Comparison of ENCODE assay signal across 34 cellular contexts in the genomic region with DNA sequence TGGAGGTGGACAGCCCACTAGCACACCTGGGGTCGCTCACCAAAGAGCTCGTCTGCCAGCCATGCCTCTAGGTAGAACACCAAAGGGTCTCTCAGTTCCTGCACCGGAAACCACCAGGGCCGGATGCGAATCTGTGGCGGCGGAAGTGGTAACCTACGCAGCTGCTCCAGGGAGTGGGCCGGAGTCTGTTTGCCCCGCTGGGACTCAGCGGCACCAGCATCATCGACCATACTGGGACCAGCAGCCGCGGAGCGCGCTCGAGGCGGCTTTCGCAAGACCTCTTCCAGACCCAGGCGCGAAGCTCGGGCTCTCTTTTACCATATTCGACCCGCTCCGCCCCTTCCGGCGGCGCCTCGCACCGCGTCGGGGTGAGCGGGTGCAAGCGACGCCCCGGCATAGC. TPM values are rescaled to one million over a fixed set of nuclear protein-coding genes. Genes with fewer than 3 reads are reported as not detected.
"Had no signal": no experiment of that assay in that cellular context is flagged by ENCODE, and none has a peak within 500 bp of the region (broad histone marks: within the 10 kb centered on the region; RNA-seq: fewer than 3 reads in every experiment).

A gene (minus strand): TSS at position 335 of the 400 bp plus-strand sequence. CDS start 105 bp downstream, at position 230.

- H3K4me1 Mint-ChIP-seq: naive thymus-derived CD8-positive, alpha-beta T cell; nephron progenitor cell; stimulated activated effector memory CD8-positive, alpha-beta T cell treated with anti-CD3 and anti-CD28 coated beads, Interleukin-12 subunit alpha, Interleukin-12 subunit beta, amount 100 ng/mL, for 72 hours had no signal

- H3K27ac ChIP-seq: coronary artery, esophagus muscularis mucosa, foreskin keratinocyte, gastroesophageal sphincter, heart left ventricle, hepatocyte, ovary, psoas muscle, sigmoid colon, stomach, tibial artery had no signal

- H3K4me3 ChIP-seq: coronary artery, esophagus muscularis mucosa, gastroesophageal sphincter, heart left ventricle, hepatocyte, ovary, psoas muscle, sigmoid colon, stomach, tibial artery had no signal

- H3K4me3 Mint-ChIP-seq: nephron progenitor cell; stimulated activated effector memory CD8-positive, alpha-beta T cell treated with anti-CD3 and anti-CD28 coated beads, Interleukin-12 subunit alpha, Interleukin-12 subunit beta, amount 100 ng/mL, for 72 hours; type B pancreatic cell had no signal

- H3K36me3 ChIP-seq: esophagus muscularis mucosa, gastroesophageal sphincter, heart left ventricle, ovary, sigmoid colon, stomach, tibial artery had no signal

- H3K27me3 Mint-ChIP-seq: type B pancreatic cell had no signal

- H3K4me2 ChIP-seq: hepatocyte had no signal

- H3K4me1 ChIP-seq: esophagus muscularis mucosa, foreskin keratinocyte, gastroesophageal sphincter, heart left ventricle, psoas muscle, sigmoid colon, stomach, tibial artery had no signal

- H3K9me3 Mint-ChIP-seq: stimulated activated effector memory CD8-positive, alpha-beta T cell treated with anti-CD3 and anti-CD28 coated beads, Interleukin-12 subunit alpha, Interleukin-12 subunit beta, amount 100 ng/mL, for 72 hours; type B pancreatic cell had no signal

- DNase-seq: dermis blood vessel endothelial cell; effector memory CD4-positive, alpha-beta T cell; foreskin keratinocyte; heart left ventricle; kidney; naive thymus-derived CD8-positive, alpha-beta T cell; nephron progenitor cell; occipital lobe; ovary; psoas muscle; right cardiac atrium; sigmoid colon; stimulated activated CD4-positive, alpha-beta T cell treated with anti-CD3 and anti-CD28 coated beads, Interleukin-2, amount 100 ng/mL, for 24 hours; stimulated activated CD4-positive, alpha-beta T cell treated with anti-CD3 and anti-CD28 coated beads, Interleukin-4, amount 100 ng/mL, for 24 hours; stimulated activated naive CD4-positive, alpha-beta T cell treated with Interleukin-2 at 50 U/mL for 16 hours; stomach; tibial artery had no signal

- H3K79me2 ChIP-seq: hepatocyte had no signal

- H2AFZ ChIP-seq: hepatocyte had no signal

- ATAC-seq: foreskin keratinocyte; gastroesophageal sphincter; left lobe of liver; naive thymus-derived CD8-positive, alpha-beta T cell; psoas muscle; right cardiac atrium; stimulated activated effector memory CD8-positive, alpha-beta T cell treated with anti-CD3 and anti-CD28 coated beads, Interleukin-12 subunit alpha, Interleukin-12 subunit beta, amount 100 ng/mL, for 72 hours had no signal

- H3K27me3 ChIP-seq: foreskin keratinocyte, gastroesophageal sphincter, hepatocyte, ovary, sigmoid colon, stomach, tibial artery had no signal

- H3K9me3 ChIP-seq: psoas muscle had no signal

- H3K36me3 Mint-ChIP-seq: stimulated activated effector memory CD8-positive, alpha-beta T cell treated with anti-CD3 and anti-CD28 coated beads, Interleukin-12 subunit alpha, Interleukin-12 subunit beta, amount 100 ng/mL, for 72 hours; type B pancreatic cell had no signal

- H3K27ac Mint-ChIP-seq: naive thymus-derived CD8-positive, alpha-beta T cell; stimulated activated effector memory CD8-positive, alpha-beta T cell treated with anti-CD3 and anti-CD28 coated beads, Interleukin-12 subunit alpha, Interleukin-12 subunit beta, amount 100 ng/mL, for 72 hours; type B pancreatic cell had no signal

RNA-seq across cellular contexts. Expression of the gene that starts here (rescaled TPM):
- total RNA-seq: dermis blood vessel endothelial cell, endothelial cell of umbilical vein, epithelial cell of proximal tubule, esophagus muscularis mucosa, gastroesophageal sphincter, heart left ventricle, hepatocyte, liver, mesenteric fat pad, myocyte, occipital lobe, psoas muscle, renal cortical epithelial cell, sigmoid colon, skeletal muscle tissue, stomach, subcutaneous adipose tissue, temporal lobe, urinary bladder had no signal
- polyA plus RNA-seq: heart left ventricle, hepatocyte, right cardiac atrium had no signal
